ENCODE assay signal across 14 cellular contexts in the genomic region with DNA sequence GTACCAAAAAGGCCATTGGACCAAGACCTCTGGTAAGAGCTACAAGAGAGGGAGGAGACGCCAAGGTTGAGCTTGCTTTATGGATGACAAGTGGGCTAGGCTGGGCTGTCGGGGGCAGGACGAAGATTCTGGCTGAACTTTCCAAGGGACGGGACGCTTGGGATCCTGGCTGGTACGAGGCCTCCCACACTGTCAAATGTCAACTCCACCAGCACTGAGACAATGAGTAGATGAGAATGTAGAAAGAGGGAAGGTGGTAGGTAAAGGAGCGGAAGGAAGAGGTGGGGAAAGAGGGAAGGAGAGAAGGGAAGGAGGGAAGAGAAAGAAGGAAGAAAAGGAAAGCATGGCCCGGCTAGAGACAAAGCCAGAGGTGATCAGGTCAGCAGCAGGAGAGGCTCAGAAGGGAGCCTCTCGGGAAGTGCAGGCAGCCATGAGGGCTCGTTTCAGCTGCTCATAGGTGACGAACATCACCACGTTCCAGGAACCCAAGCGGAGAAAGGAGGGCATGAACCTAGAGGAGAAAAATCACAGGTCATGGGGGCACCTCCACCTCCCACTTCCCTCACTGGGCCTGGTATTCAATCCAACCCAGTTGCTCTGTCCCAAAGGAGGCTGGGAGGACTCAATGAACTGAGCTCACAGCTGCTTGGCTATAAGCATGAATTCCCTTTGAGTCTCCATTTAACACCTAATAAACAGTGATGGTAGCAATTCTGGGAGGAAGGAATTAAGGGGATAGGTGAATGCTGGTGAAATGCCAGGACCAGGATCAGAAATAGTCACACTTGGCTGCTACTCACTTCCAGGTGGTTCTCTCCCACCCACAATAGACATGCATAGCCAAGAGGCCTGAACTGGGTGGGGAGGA. TPM values are rescaled to one million over a fixed set of nuclear protein-coding genes. Genes with fewer than 3 reads are reported as not detected.
DNase-seq lines count a peak whose midpoint lies in the region; ATAC-seq, FAIRE-seq and TF ChIP-seq lines count a peak whose summit lies in the region.
"Had no signal": no experiment of that assay in that cellular context is flagged by ENCODE, and none has a peak within 500 bp of the region (broad histone marks: within the 10 kb centered on the region; RNA-seq: fewer than 3 reads in every experiment).

No MANE protein-coding gene starts in this region.

- no peak overlapping the region for H3K4ac ChIP-seq in neuronal stem cell (ENCODE audit: low read length)

- H3K18ac ChIP-seq in neuronal stem cell (ENCODE audit: low read length): no peak overlapping the region

- BruUV-seq in endothelial cell of umbilical vein (replicated peaks; lab: Mats Ljungman, UMichigan): TSS peak; percentile 20

- H2AFZ ChIP-seq in endothelial cell of umbilical vein (ENCODE audit: low read depth, low read length) (no peak overlapping the region), neuronal stem cell (ENCODE audit: low read length) (no peak overlapping the region)

- FAIRE-seq in endothelial cell of umbilical vein (lab: Jason Lieb, UNC): no peak

- no peak for TF ChIP-seq POLR2A in endothelial cell of umbilical vein (IDR thresholded peaks at IDR 0.05; ENCODE audit: low read depth, low read length)

- H3K36me3 ChIP-seq in endothelial cell of umbilical vein (ENCODE audit: control insufficient read depth in 2 of 2, extremely low read depth in 1 of 2, insufficient read depth in 2 of 2, low read length in 2 of 2): peaks cover 0 to 10% of the 10 kb centered on the region in 2 experiments
- H3K36me3 ChIP-seq in thymus (ENCODE audit: control insufficient read depth, insufficient read depth): peaks cover 54% of the 10 kb centered on the region
- peaks cover 43 to 55% of the 10 kb centered on the region in 2 donors for H3K36me3 ChIP-seq in neuronal stem cell (replicated peaks in 1 of 2; ENCODE audit: control insufficient read depth in 2 of 2, insufficient read depth in 2 of 2, low read length in 2 of 2)
- H3K36me3 ChIP-seq: ovary had no signal

- peak overlapping the region; percentile 8 for H3K4me3 Mint-ChIP-seq in activated naive CD4-positive, alpha-beta T cell treated with anti-CD3 and anti-CD28 coated beads, Interleukin-2, amount 50 U/mL, for 24 hours
- peak overlapping the region; percentile 48 to 89 (median 55) for H3K4me3 Mint-ChIP-seq in T-cell

- no peak overlapping the region for H2BK5ac ChIP-seq in neuronal stem cell (ENCODE audit: low read length)

- H3K4me2 ChIP-seq in endothelial cell of umbilical vein (ENCODE audit: insufficient read depth, low read length) (no peak overlapping the region), neuronal stem cell (ENCODE audit: insufficient read depth, low read length, poor library complexity, severe bottlenecking) (no peak overlapping the region)

- H2AK5ac ChIP-seq in neuronal stem cell (ENCODE audit: low read depth, low read length): no peak overlapping the region

- H3K14ac ChIP-seq in neuronal stem cell (ENCODE audit: low read length): no peak overlapping the region

- peaks cover 97% of the 10 kb centered on the region for H3K4me1 Mint-ChIP-seq in activated naive CD4-positive, alpha-beta T cell treated with anti-CD3 and anti-CD28 coated beads, Interleukin-2, amount 50 U/mL, for 24 hours
- peaks cover 97 to 99% (median 97%) of the 10 kb centered on the region in 3 donors for H3K4me1 Mint-ChIP-seq in T-cell

- no peak overlapping the region for H2BK15ac ChIP-seq in neuronal stem cell (ENCODE audit: low read length)

- TF ChIP-seq CTCF in endothelial cell of umbilical vein (IDR thresholded peaks at IDR 0.05; ENCODE audit: extremely low read depth in 1 of 2, insufficient read depth in 1 of 2, low read depth in 1 of 2, low read length in 2 of 2): no peak

- no peaks in the 10 kb centered on the region for H3K9me3 Mint-ChIP-seq in activated naive CD4-positive, alpha-beta T cell treated with anti-CD3 and anti-CD28 coated beads, Interleukin-2, amount 50 U/mL, for 24 hours
- H3K9me3 Mint-ChIP-seq in T-cell: no peaks in the 10 kb centered on the region

- H3K4me3 ChIP-seq in endothelial cell of umbilical vein (replicated peaks in 1 of 3; ENCODE audit: insufficient read depth in 1 of 3, low read depth in 1 of 3, low read length in 3 of 3): no peak overlapping the region
- H3K4me3 ChIP-seq in thymus (ENCODE audit: low read length): no peak overlapping the region
- H3K4me3 ChIP-seq in neuronal stem cell (ENCODE audit: low read length in 2 of 2): no peak overlapping the region
- H3K4me3 ChIP-seq: ovary, suprapubic skin had no signal

- H4K91ac ChIP-seq in neuronal stem cell (ENCODE audit: low read depth, low read length, poor library complexity): no peak overlapping the region

- dilution Hi-C loops in endothelial cell of umbilical vein (cut with MboI; ENCODE audit: extremely low pct_ligation_motif_present, low sequenced_read_pairs): no loop called here

- no peaks in the 10 kb centered on the region for H3K27me3 Mint-ChIP-seq in activated naive CD4-positive, alpha-beta T cell treated with anti-CD3 and anti-CD28 coated beads, Interleukin-2, amount 50 U/mL, for 24 hours
- H3K27me3 Mint-ChIP-seq in T-cell: no peaks in the 10 kb centered on the region

- H3K27ac ChIP-seq in endothelial cell of umbilical vein (ENCODE audit: insufficient read depth, low read depth, low read length) (no peak overlapping the region), thymus (ENCODE audit: low read depth) (peak overlapping the region; percentile 82), neuronal stem cell (replicated peaks; ENCODE audit: low read length) (no peak overlapping the region)
- H3K27ac ChIP-seq: ovary, suprapubic skin had no signal

- no peak overlapping the region for H3K23ac ChIP-seq in neuronal stem cell (ENCODE audit: low read depth, low read length, poor library complexity)

- CTCF ChIA-PET in T-cell (lab: Charles Lee) (interaction anchor here in 1 of 2 donors (0.6 kb wide), 1 partner anchor 727 kb away, joined by 7 read pairs; no protein-coding TSS in a partner anchor), endothelial cell of umbilical vein (lab: Charles Lee) (no interaction called here)

- DNase-seq in activated naive CD4-positive, alpha-beta T cell treated with anti-CD3 and anti-CD28 coated beads, Interleukin-2, amount 50 U/mL, for 16 hours: no peak
- DNase-seq in T-cell: no peak
- DNase-seq in endothelial cell of umbilical vein (ENCODE audit: low read depth, low spot score): no peak
- no peak for DNase-seq in RKO (ENCODE audit: low spot score)
- no peak for DNase-seq in neuronal stem cell (ENCODE audit: low spot score)
- DNase-seq: midbrain, NCI-H1092 treated with DMSO at 0.1 percent for 48 hours, NCI-H345 had no signal

- H3K4me1 ChIP-seq in endothelial cell of umbilical vein (ENCODE audit: control insufficient read depth, extremely low read depth, insufficient read depth, low read length) (no peaks in the 10 kb centered on the region), thymus (ENCODE audit: control insufficient read depth, insufficient read depth, low read length) (peaks cover 60% of the 10 kb centered on the region), neuronal stem cell (ENCODE audit: control insufficient read depth in 2 of 2, insufficient read depth in 1 of 2, low read depth in 1 of 2, low read length in 2 of 2) (peaks cover 0 to 5% of the 10 kb centered on the region in 2 donors)

- H3K9me1 ChIP-seq in endothelial cell of umbilical vein (replicated peaks; ENCODE audit: control insufficient read depth, extremely low read depth, insufficient read depth, low read length): no peaks in the 10 kb centered on the region

- no peaks in the 10 kb centered on the region for H4K20me1 ChIP-seq in endothelial cell of umbilical vein (replicated peaks; ENCODE audit: control insufficient read depth, extremely low read depth, insufficient read depth, low read length)

- no peaks in the 10 kb centered on the region for H3K79me1 ChIP-seq in neuronal stem cell (ENCODE audit: low read depth, low read length)

- H2BK12ac ChIP-seq in neuronal stem cell (ENCODE audit: low read length): no peak overlapping the region

- no peaks in the 10 kb centered on the region for H3K79me2 ChIP-seq in endothelial cell of umbilical vein (ENCODE audit: control insufficient read depth, insufficient read depth, low read length)

- POLR2A ChIA-PET in T-cell (lab: Charles Lee) (interaction anchor here in 1 of 2 donors (0.6 to 2.3 kb wide), 2 partner anchors 21 to 52 kb away, joined by 4 to 14 read pairs; no protein-coding TSS in a partner anchor), endothelial cell of umbilical vein (lab: Charles Lee) (no interaction called here)

- ATAC-seq in T-cell (replicated peaks in 1 of 4) (peak in 1 of 4 experiments; percentile 1), HG02852 (IDR thresholded peaks at IDR 0.05; ENCODE audit: unreplicated experiment) (no peak)

- no peak overlapping the region for H2BK120ac ChIP-seq in neuronal stem cell (ENCODE audit: low read depth, low read length)

- WGBS in thymus: 98% methylated on average over 13 of the region's 13 CpGs
- 100% methylated on average over 1 of the region's 13 CpGs for WGBS in neuronal stem cell (ENCODE audit: extremely low coverage in 2 of 2, insufficient read length in 2 of 2, insufficient replicate concordance in 1 of 2), 2 donors

- no peak overlapping the region for H4K8ac ChIP-seq in neuronal stem cell (ENCODE audit: low read depth, low read length)

- H3K9ac ChIP-seq in endothelial cell of umbilical vein (replicated peaks; ENCODE audit: extremely low read depth, insufficient read depth, low read length): no peak overlapping the region
- no peak overlapping the region for H3K9ac ChIP-seq in neuronal stem cell (ENCODE audit: low read depth, low read length, poor library complexity)

- no peaks in the 10 kb centered on the region for H3K27me3 ChIP-seq in endothelial cell of umbilical vein (ENCODE audit: control insufficient read depth in 2 of 2, insufficient read depth in 2 of 2, low read length in 2 of 2)
- no peaks in the 10 kb centered on the region for H3K27me3 ChIP-seq in thymus (ENCODE audit: control insufficient read depth, insufficient read depth)
- no peaks in the 10 kb centered on the region for H3K27me3 ChIP-seq in neuronal stem cell (ENCODE audit: control insufficient read depth in 3 of 3, insufficient read depth in 3 of 3, low read depth in 1 of 3, low read length in 3 of 3)
- H3K27me3 ChIP-seq: ovary, suprapubic skin had no signal

- intact Hi-C loops in endothelial cell of umbilical vein (cut with micrococcal nuclease): no loop called here

- H3K9me3 ChIP-seq in endothelial cell of umbilical vein (replicated peaks; ENCODE audit: control insufficient read depth, insufficient read depth, low read length): no peaks in the 10 kb centered on the region
- H3K9me3 ChIP-seq in thymus (ENCODE audit: control insufficient read depth): peaks cover 1% of the 10 kb centered on the region
- no peaks in the 10 kb centered on the region for H3K9me3 ChIP-seq in neuronal stem cell (replicated peaks in 1 of 2; ENCODE audit: control insufficient read depth in 2 of 2, insufficient read depth in 1 of 2, low read depth in 1 of 2, low read length in 2 of 2)
- H3K9me3 ChIP-seq: ovary, suprapubic skin had no signal

- H3K27ac Mint-ChIP-seq in activated naive CD4-positive, alpha-beta T cell treated with anti-CD3 and anti-CD28 coated beads, Interleukin-2, amount 50 U/mL, for 24 hours: peak overlapping the region; percentile 87
- H3K27ac Mint-ChIP-seq in T-cell: peak overlapping the region; percentile 98 to 100

- H3K36me3 Mint-ChIP-seq in activated naive CD4-positive, alpha-beta T cell treated with anti-CD3 and anti-CD28 coated beads, Interleukin-2, amount 50 U/mL, for 24 hours: peaks cover 25% of the 10 kb centered on the region
- H3K36me3 Mint-ChIP-seq in T-cell: peaks cover 53% of the 10 kb centered on the region

RNA-seq across cellular contexts. Expression of a gene that starts 7.8 kb away (rescaled TPM):
- 100 to 1,000 TPM; 241 to 754 (median 311) TPM for total RNA-seq in T-cell
- total RNA-seq in endothelial cell of umbilical vein: 12.1 and 16.5 TPM in 2 replicates
- 21.4 and 24.0 TPM in 2 replicates for polyA plus RNA-seq in endothelial cell of umbilical vein
- polyA plus RNA-seq in endothelial cell of umbilical vein (2011; cell fraction: cytosol; rRNA removed): 15.8 and 15.9 TPM in 2 replicates
- 7.3 and 9.4 TPM in 2 replicates for polyA plus RNA-seq in endothelial cell of umbilical vein (2011; cell fraction: nucleus; rRNA removed)
- 7.5 and 17.3 TPM in 2 replicates for polyA plus RNA-seq in endothelial cell of umbilical vein (2012)
- 23.4 and 30.6 TPM in 2 replicates for polyA minus RNA-seq in endothelial cell of umbilical vein
- 101 TPM for polyA minus RNA-seq in endothelial cell of umbilical vein (2011; cell fraction: cytosol; rRNA and poly(A)+ RNA removed)
- polyA minus RNA-seq in endothelial cell of umbilical vein (2011; cell fraction: nucleus; rRNA and poly(A)+ RNA removed): 7.5 and 8.0 TPM in 2 replicates
- 119 TPM for polyA plus RNA-seq in thymus
- polyA plus RNA-seq in neuronal stem cell (2013, experiment 1 of 2): 66.7 TPM
- polyA plus RNA-seq in neuronal stem cell (2013, experiment 2 of 2): 65.7 TPM

RNA-seq across cellular contexts. Expression of a gene that starts 24.0 kb away (rescaled TPM):
- under 1 TPM in 3 of 5 donors, not detected in 2; 0.19 to 0.96 (median 0.30) TPM for total RNA-seq in T-cell
- 0.46 TPM in 1 of 2 replicates, not detected in the other for total RNA-seq in endothelial cell of umbilical vein
- polyA plus RNA-seq in endothelial cell of umbilical vein: 0.07 TPM in 1 of 2 replicates, not detected in the other
- 0.07 TPM in 1 of 2 replicates, not detected in the other for polyA plus RNA-seq in endothelial cell of umbilical vein (2011; cell fraction: cytosol; rRNA removed)
- 0.22 TPM in 1 of 2 replicates, not detected in the other for polyA plus RNA-seq in endothelial cell of umbilical vein (2011; cell fraction: nucleus; rRNA removed)
- polyA plus RNA-seq in endothelial cell of umbilical vein (2012): not detected in 2 replicates
- polyA minus RNA-seq in endothelial cell of umbilical vein: not detected in 2 replicates
- polyA minus RNA-seq in endothelial cell of umbilical vein (2011; cell fraction: cytosol; rRNA and poly(A)+ RNA removed): not detected
- polyA minus RNA-seq in endothelial cell of umbilical vein (2011; cell fraction: nucleus; rRNA and poly(A)+ RNA removed): not detected in 2 replicates
- 0.30 TPM for polyA plus RNA-seq in thymus
- 0.26 TPM for polyA plus RNA-seq in neuronal stem cell (2013, experiment 1 of 2)
- polyA plus RNA-seq in neuronal stem cell (2013, experiment 2 of 2): 0.24 TPM
- total RNA-seq: glomerular endothelial cell, suprapubic skin had no signal

RNA-seq across cellular contexts. Expression of a gene that starts 34.0 kb away (rescaled TPM):
- total RNA-seq in T-cell: 1 to 10 TPM; 5.7 to 6.8 (median 6.5) TPM
- total RNA-seq in endothelial cell of umbilical vein: 1.3 and 1.4 TPM in 2 replicates
- 1.1 and 1.4 TPM in 2 replicates for polyA plus RNA-seq in endothelial cell of umbilical vein
- polyA plus RNA-seq in endothelial cell of umbilical vein (2011; cell fraction: cytosol; rRNA removed): 0.58 and 0.78 TPM in 2 replicates
- polyA plus RNA-seq in endothelial cell of umbilical vein (2011; cell fraction: nucleus; rRNA removed): 7.9 and 8.5 TPM in 2 replicates
- 0.64 and 0.75 TPM in 2 replicates for polyA plus RNA-seq in endothelial cell of umbilical vein (2012)
- polyA minus RNA-seq in endothelial cell of umbilical vein: 1.3 and 6.6 TPM in 2 replicates
- polyA minus RNA-seq in endothelial cell of umbilical vein (2011; cell fraction: cytosol; rRNA and poly(A)+ RNA removed): 0.61 TPM
- 5.2 and 6.1 TPM in 2 replicates for polyA minus RNA-seq in endothelial cell of umbilical vein (2011; cell fraction: nucleus; rRNA and poly(A)+ RNA removed)
- polyA plus RNA-seq in thymus: 2.1 TPM
- 0.68 TPM for polyA plus RNA-seq in neuronal stem cell (2013, experiment 1 of 2)
- 0.89 TPM for polyA plus RNA-seq in neuronal stem cell (2013, experiment 2 of 2)

Comparison
In these comparisons a context has a peak if more than half of its experiments do, and no peak if none do; other contexts are left out.
1. RNA of a gene that starts 7.8 kb away (total RNA-seq): 241 to 754 TPM in T-cell; 12.1 to 16.5 TPM in endothelial cell of umbilical vein; every median in the first group is over 10 times any median in the second.